39 cellular contexts compared by ENCODE assay signal in genomic region chr22:38974826-38975175, GRCh38. TPM values are rescaled to one million over a fixed set of nuclear protein-coding genes. Genes with fewer than 3 reads are reported as not detected.
"Had no signal": no experiment of that assay in that cellular context is flagged by ENCODE, and none has a peak within 500 bp of the region (broad histone marks: within the 10 kb centered on the region; RNA-seq: fewer than 3 reads in every experiment).

No MANE protein-coding gene starts in this region.

- H3K4me3 Mint-ChIP-seq: activated B cell treated with CpG ODN at 0.5 μM for 24 hours; activated CD4-positive, alpha-beta memory T cell treated with anti-CD3 and anti-CD28 coated beads, Interleukin-2, amount 10 ng/mL, durations not matched to agents 7 days and 5 days; activated CD4-positive, alpha-beta T cell treated with anti-CD3 and anti-CD28 coated beads for 36 hours; activated CD4-positive, alpha-beta T cell treated with anti-CD3 and anti-CD28 coated beads, Interleukin-2, amount 10 ng/mL, durations not matched to agents 7 days and 5 days; activated CD8-positive, alpha-beta memory T cell treated with anti-CD3 and anti-CD28 coated beads, Interleukin-2, amount 10 ng/mL, durations not matched to agents 7 days and 5 days; activated CD8-positive, alpha-beta T cell treated with anti-CD3 and anti-CD28 coated beads, Interleukin-2, amount 10 ng/mL, durations not matched to agents 7 days and 5 days; activated naive CD4-positive, alpha-beta T cell treated with anti-CD3 and anti-CD28 coated beads, Interleukin-2, amount 10 ng/mL, durations not matched to agents 7 days and 5 days; activated naive CD4-positive, alpha-beta T cell treated with anti-CD3 and anti-CD28 coated beads, Interleukin-2, amount 50 U/mL, for 24 hours; activated naive CD8-positive, alpha-beta T cell; activated naive CD8-positive, alpha-beta T cell treated with anti-CD3 and anti-CD28 coated beads, Interleukin-2, amount 10 ng/mL, durations not matched to agents 7 days and 5 days; activated naive CD8-positive, alpha-beta T cell treated with anti-CD3 and anti-CD28 coated beads, Interleukin-2, amount 50 U/mL, for 24 hours; activated T-cell treated with anti-CD3 and anti-CD28 coated beads, Interleukin-2, amount 50 U/mL, for 24 hours; brain; central memory CD8-positive, alpha-beta T cell; T-cell; T-helper 2 cell treated with Interferon-gamma antibody and Interleukin-4, amounts not matched to agents 5 μg/mL and 100 μg/mL, for 36 hours had no signal

- H3K27me3 ChIP-seq: ascending aorta, cardiac muscle cell had no signal

- DNase-seq: activated B cell treated with CpG ODN at 0.5 μM for 24 hours; activated CD4-positive, alpha-beta memory T cell treated with anti-CD3 and anti-CD28 coated beads, Interleukin-2, amount 10 ng/mL, durations not matched to agents 7 days and 5 days; activated CD4-positive, alpha-beta T cell treated with anti-CD3 and anti-CD28 coated beads for 36 hours; activated CD4-positive, alpha-beta T cell treated with anti-CD3 and anti-CD28 coated beads for 48 hours; activated CD4-positive, alpha-beta T cell treated with anti-CD3 and anti-CD28 coated beads, Interleukin-2, amount 10 ng/mL, durations not matched to agents 7 days and 5 days; activated CD4-positive, alpha-beta T cell treated with anti-CD3 and anti-CD28 coated beads, Interleukin-2, amount 50 U/mL, for 48 hours; activated CD4-positive, CD25-positive, alpha-beta regulatory T cell treated with anti-CD3 and anti-CD28 coated beads, Interleukin-2, amount 50 U/mL, for 72 hours; activated CD8-positive, alpha-beta memory T cell treated with anti-CD3 and anti-CD28 coated beads for 24 hours; activated CD8-positive, alpha-beta memory T cell treated with anti-CD3 and anti-CD28 coated beads, Interleukin-2, amount 10 ng/mL, durations not matched to agents 7 days and 5 days; activated CD8-positive, alpha-beta memory T cell treated with anti-CD3 and anti-CD28 coated beads, Interleukin-2, amount 50 U/mL, for 48 hours; activated CD8-positive, alpha-beta T cell treated with anti-CD3 and anti-CD28 coated beads, Interleukin-2, amount 10 ng/mL, durations not matched to agents 7 days and 5 days; activated effector memory CD4-positive, alpha-beta T cell treated with Interleukin-2 at 50 U/mL for 16 hours; activated gamma-delta T cell; activated naive CD4-positive, alpha-beta T cell treated with anti-CD3 and anti-CD28 coated beads, Interleukin-2, amount 10 ng/mL, durations not matched to agents 7 days and 5 days; activated naive CD4-positive, alpha-beta T cell treated with Interleukin-2 at 50 U/mL for 16 hours; activated naive CD8-positive, alpha-beta T cell treated with anti-CD3 and anti-CD28 coated beads, Interleukin-2, amount 10 ng/mL, durations not matched to agents 7 days and 5 days; activated naive CD8-positive, alpha-beta T cell treated with anti-CD3 and anti-CD28 coated beads, Interleukin-2, amount 50 U/mL, for 24 hours; activated T-cell treated with anti-CD3 and anti-CD28 coated beads, Interleukin-2, amount 50 U/mL, for 24 hours; activated T-cell treated with anti-CD3 and anti-CD28 coated beads, Interleukin-2, amount 50 U/mL, for 48 hours; amygdala; anterior cingulate cortex; caudate nucleus; cerebellar nuclear complex; T-cell; T-helper 2 cell; T-helper 9 cell had no signal

- H3K36me3 ChIP-seq: ascending aorta, cardiac muscle cell had no signal

- ATAC-seq: activated CD4-positive, alpha-beta T cell treated with anti-CD3 and anti-CD28 coated beads for 36 hours; activated CD8-positive, alpha-beta memory T cell treated with anti-CD3 and anti-CD28 coated beads, Interleukin-2, amount 10 ng/mL, durations not matched to agents 7 days and 5 days; activated CD8-positive, alpha-beta T cell treated with anti-CD3 and anti-CD28 coated beads, Interleukin-2, amount 10 ng/mL, durations not matched to agents 7 days and 5 days; activated naive CD8-positive, alpha-beta T cell treated with anti-CD3 and anti-CD28 coated beads, Interleukin-2, amount 50 U/mL, for 24 hours; T-cell had no signal

- H3K27ac Mint-ChIP-seq: activated B cell treated with CpG ODN at 0.5 μM for 24 hours; activated CD4-positive, alpha-beta memory T cell treated with anti-CD3 and anti-CD28 coated beads, Interleukin-2, amount 10 ng/mL, durations not matched to agents 7 days and 5 days; activated CD4-positive, alpha-beta T cell treated with anti-CD3 and anti-CD28 coated beads for 36 hours; activated CD4-positive, alpha-beta T cell treated with anti-CD3 and anti-CD28 coated beads, Interleukin-2, amount 10 ng/mL, durations not matched to agents 7 days and 5 days; activated CD8-positive, alpha-beta memory T cell treated with anti-CD3 and anti-CD28 coated beads, Interleukin-2, amount 10 ng/mL, durations not matched to agents 7 days and 5 days; activated CD8-positive, alpha-beta T cell treated with anti-CD3 and anti-CD28 coated beads, Interleukin-2, amount 10 ng/mL, durations not matched to agents 7 days and 5 days; activated naive CD4-positive, alpha-beta T cell treated with anti-CD3 and anti-CD28 coated beads, Interleukin-2, amount 10 ng/mL, durations not matched to agents 7 days and 5 days; activated naive CD4-positive, alpha-beta T cell treated with anti-CD3 and anti-CD28 coated beads, Interleukin-2, amount 50 U/mL, for 24 hours; activated naive CD8-positive, alpha-beta T cell; activated naive CD8-positive, alpha-beta T cell treated with anti-CD3 and anti-CD28 coated beads, Interleukin-2, amount 10 ng/mL, durations not matched to agents 7 days and 5 days; activated naive CD8-positive, alpha-beta T cell treated with anti-CD3 and anti-CD28 coated beads, Interleukin-2, amount 50 U/mL, for 24 hours; activated T-cell treated with anti-CD3 and anti-CD28 coated beads, Interleukin-2, amount 50 U/mL, for 24 hours; activated T-helper 2 cell treated with anti-CD3 and anti-CD28 coated beads, Interferon-gamma antibody, Interleukin-2, Interleukin-4, amounts not matched to agents 10 μg/mL and 5 μg/mL and 100 μg/mL, durations not matched to agents 14 hours and 24 hours and 36 hours; brain; T-cell; T-helper 2 cell treated with Interferon-gamma antibody and Interleukin-4, amounts not matched to agents 5 μg/mL and 100 μg/mL, for 36 hours had no signal

- FAIRE-seq: bronchial epithelial cell, TTC549 had no signal

- H3K4me3 ChIP-seq: ascending aorta, cardiac muscle cell had no signal

- H3K9me3 ChIP-seq: ascending aorta had no signal

- H3K4me1 Mint-ChIP-seq: activated naive CD4-positive, alpha-beta T cell treated with anti-CD3 and anti-CD28 coated beads, Interleukin-2, amount 50 U/mL, for 24 hours; brain; central memory CD8-positive, alpha-beta T cell had no signal

- H3K27me3 Mint-ChIP-seq: activated naive CD4-positive, alpha-beta T cell treated with anti-CD3 and anti-CD28 coated beads, Interleukin-2, amount 50 U/mL, for 24 hours had no signal

- H3K4me1 ChIP-seq: ascending aorta had no signal

- H3K27ac ChIP-seq: ascending aorta, cardiac muscle cell, VCaP had no signal

- H3K36me3 Mint-ChIP-seq: activated naive CD4-positive, alpha-beta T cell treated with anti-CD3 and anti-CD28 coated beads, Interleukin-2, amount 10 ng/mL, durations not matched to agents 7 days and 5 days; activated naive CD4-positive, alpha-beta T cell treated with anti-CD3 and anti-CD28 coated beads, Interleukin-2, amount 50 U/mL, for 24 hours; activated naive CD8-positive, alpha-beta T cell; brain; T-cell had no signal

RNA-seq across cellular contexts. Expression of gene APOBEC3B, which starts 7.3 kb away (rescaled TPM):
- total RNA-seq: bronchial epithelial cell had no signal

RNA-seq across cellular contexts. Expression of gene APOBEC3A, which starts 17.4 kb away (rescaled TPM):
- total RNA-seq: activated B cell treated with CpG ODN at 0.5 μM for 24 hours; activated CD4-positive, alpha-beta memory T cell treated with anti-CD3 and anti-CD28 coated beads, Interleukin-2, amount 10 ng/mL, durations not matched to agents 7 days and 5 days; activated CD4-positive, alpha-beta T cell treated with anti-CD3 and anti-CD28 coated beads for 36 hours; activated CD4-positive, alpha-beta T cell treated with anti-CD3 and anti-CD28 coated beads, Interleukin-2, amount 10 ng/mL, durations not matched to agents 7 days and 5 days; activated CD8-positive, alpha-beta memory T cell treated with anti-CD3 and anti-CD28 coated beads, Interleukin-2, amount 10 ng/mL, durations not matched to agents 7 days and 5 days; activated CD8-positive, alpha-beta T cell treated with anti-CD3 and anti-CD28 coated beads, Interleukin-2, amount 10 ng/mL, durations not matched to agents 7 days and 5 days; activated naive CD8-positive, alpha-beta T cell treated with anti-CD3 and anti-CD28 coated beads, Interleukin-2, amount 10 ng/mL, durations not matched to agents 7 days and 5 days; activated T-helper 2 cell treated with anti-CD3 and anti-CD28 coated beads, Interferon-gamma antibody, Interleukin-2, Interleukin-4, amounts not matched to agents 10 μg/mL and 5 μg/mL and 100 μg/mL, durations not matched to agents 14 hours and 24 hours and 36 hours; ascending aorta; bronchial epithelial cell; cardiac muscle cell; chondrocyte; T-cell; T-helper 1 cell treated with Interleukin-12 subunit alpha and Interleukin-12 subunit beta and Interleukin-4 antibody, amounts not matched to agents 30 ng/mL and 1 ng/mL, for 36 hours had no signal
- polyA plus RNA-seq: cardiac muscle cell had no signal
